ENCODE assay signal across 8 cellular contexts in the genomic region with DNA sequence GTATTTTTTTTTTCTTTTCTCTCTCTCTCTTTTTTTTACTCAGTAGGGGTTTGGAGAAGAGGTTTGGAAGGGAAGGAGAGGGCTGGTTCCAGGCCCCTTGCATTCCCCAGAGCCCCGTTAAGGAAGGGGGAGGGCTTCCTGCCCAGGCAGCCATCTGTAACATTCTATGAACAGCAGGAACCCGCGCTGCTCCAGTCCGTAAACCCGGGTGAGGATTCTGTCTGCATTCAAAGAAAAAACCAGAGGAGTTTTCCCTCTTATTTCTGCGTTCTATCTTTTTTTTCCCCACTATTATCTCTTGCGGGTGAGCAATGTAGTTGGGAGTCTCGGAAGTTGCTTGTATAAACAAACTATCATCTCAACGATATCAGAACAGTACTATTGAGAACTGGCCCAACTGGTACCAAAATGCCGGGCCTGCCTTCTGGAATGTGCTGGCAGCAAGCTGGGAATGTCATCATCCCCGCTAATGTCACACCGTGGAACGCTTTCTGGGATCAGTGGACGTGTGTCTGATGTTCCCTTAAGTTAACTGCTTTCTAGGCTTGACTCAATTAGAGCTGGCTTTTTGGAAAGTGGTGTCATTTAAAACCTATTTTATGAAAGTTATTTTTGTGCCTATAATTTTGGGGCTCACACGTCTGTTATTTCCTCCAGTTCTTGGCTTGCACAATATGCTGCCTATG.
A peak's percentile ranks its signal among the peaks of the same experiment; 100 is the strongest.
DNase-seq lines count a peak whose midpoint lies in the region; ATAC-seq, FAIRE-seq and TF ChIP-seq lines count a peak whose summit lies in the region.

No MANE protein-coding gene starts in this region.

- no peak for TF ChIP-seq POLR2A in GM12892 (IDR thresholded peaks at IDR 0.05; ENCODE audit: low read depth, low read length)

- no peak overlapping the region for H3K4me3 ChIP-seq in CD8-positive, alpha-beta T cell (ENCODE audit: low read depth, low read length)

- H3K4me3 Mint-ChIP-seq in CD8-positive, alpha-beta T cell = no peak overlapping the region

- no peak overlapping the region for H3K27ac ChIP-seq in CD8-positive, alpha-beta T cell (ENCODE audit: low read depth, low read length)

- no peaks in the 10 kb centered on the region for H3K4me1 Mint-ChIP-seq in CD8-positive, alpha-beta T cell (ENCODE audit: low read depth)

- no peaks in the 10 kb centered on the region for H3K36me3 ChIP-seq in CD8-positive, alpha-beta T cell (ENCODE audit: insufficient read depth, low read length)

- no peaks in the 10 kb centered on the region for H3K36me3 Mint-ChIP-seq in CD8-positive, alpha-beta T cell

- POLR2A ChIA-PET in CD8-positive, alpha-beta T cell (lab: Charles Lee) = no interaction called here

- H3K27me3 ChIP-seq in CD8-positive, alpha-beta T cell (ENCODE audit: insufficient read depth, low read length) = no peaks in the 10 kb centered on the region

- no peak for FAIRE-seq in GM12892 (lab: Jason Lieb, UNC)

- H3K27me3 Mint-ChIP-seq in CD8-positive, alpha-beta T cell (ENCODE audit: low read depth) = no peaks in the 10 kb centered on the region

- intact Hi-C loops in Right ventricle myocardium inferior (cut with DNase I) = loop anchor here (5.0 kb wide), 2 partner anchors 62 to 152 kb away; partner anchors contain the start of gene MEOX2
- intact Hi-C loops in CD8-positive, alpha-beta T cell (cut with DNase I, micrococcal nuclease) = no loop called here

- H3K4me1 ChIP-seq in CD8-positive, alpha-beta T cell (ENCODE audit: insufficient read depth, low read length) = no peaks in the 10 kb centered on the region

- H3K9me3 Mint-ChIP-seq in CD8-positive, alpha-beta T cell = peaks cover under 1% of the 10 kb centered on the region

- no peak for TF ChIP-seq CTCF in omental fat pad (IDR thresholded peaks at IDR 0.05)
- TF ChIP-seq CTCF in CD8-positive, alpha-beta T cell (IDR thresholded peaks at IDR 0.05) = no peak

- no peak overlapping the region for H3K27ac Mint-ChIP-seq in CD8-positive, alpha-beta T cell

- DNase-seq in AG20443 (ENCODE audit: low spot score) (peak; percentile 61), NCI-H524 treated with DMSO at 0.1 percent for 48 hours (lab: John Stamatoyannopoulos, UW) (peak; percentile 13), Right ventricle myocardium inferior (ENCODE audit: missing footprints) (peak; percentile 81), omental fat pad (ENCODE audit: low spot score) (no peak), GM12892 (ENCODE audit: insufficient read length) (no peak), KG1 (lab: John Stamatoyannopoulos, UW) (no peak)
- no peak for DNase-seq in CD8-positive, alpha-beta T cell
- DNase-seq in effector CD8-positive, alpha-beta T cell (lab: John Stamatoyannopoulos, UW) = no peak

- CTCF ChIA-PET in CD8-positive, alpha-beta T cell (lab: Charles Lee) = no interaction called here

- ATAC-seq in Right ventricle myocardium inferior (peak; percentile 98), omental fat pad (ENCODE audit: low FRiP score) (peak; percentile 54)
- no peak for ATAC-seq in CD8-positive, alpha-beta T cell

- H3K9me3 ChIP-seq in CD8-positive, alpha-beta T cell (ENCODE audit: low read length) = no peaks in the 10 kb centered on the region

Comparison
In these comparisons a context has a peak if more than half of its experiments do, and no peak if none do; other contexts are left out.
1. DNase-seq: peak in AG20443 (single experiment), NCI-H524 treated with DMSO at 0.1 percent for 48 hours (single experiment) and Right ventricle myocardium inferior (single experiment); none in omental fat pad (single experiment), GM12892 (single experiment), CD8-positive, alpha-beta T cell (0 of 7), KG1 (single experiment) and effector CD8-positive, alpha-beta T cell (single experiment).